In genomic region chr3:30693470-30694120, GRCh38 we compare ENCODE assay signal across 8 cellular contexts.
DNase-seq lines count a peak whose midpoint lies in the region; ATAC-seq lines count a peak whose summit lies in the region.

No MANE protein-coding gene starts in this region.

- no peak overlapping the region for H3K4me3 Mint-ChIP-seq in activated T-cell treated with anti-CD3 and anti-CD28 coated beads, Interleukin-2, amount 50 U/mL, for 72 hours

- H3K27me3 Mint-ChIP-seq in activated T-cell treated with anti-CD3 and anti-CD28 coated beads, Interleukin-2, amount 50 U/mL, for 72 hours (ENCODE audit: low read depth), result no peaks in the 10 kb centered on the region

- H3K36me3 Mint-ChIP-seq in activated T-cell treated with anti-CD3 and anti-CD28 coated beads, Interleukin-2, amount 50 U/mL, for 72 hours (ENCODE audit: insufficient read depth in 2 of 2), result peaks cover 17 to 56% of the 10 kb centered on the region in 2 donors

- no peaks in the 10 kb centered on the region for H3K9me3 Mint-ChIP-seq in activated T-cell treated with anti-CD3 and anti-CD28 coated beads, Interleukin-2, amount 50 U/mL, for 72 hours

- peak; percentile 92 for ATAC-seq in GM19455 (IDR thresholded peaks at IDR 0.05; ENCODE audit: unreplicated experiment)
- peak; percentile 95 for ATAC-seq in HG03442 (IDR thresholded peaks at IDR 0.05; ENCODE audit: unreplicated experiment)
- peak; percentile 74 to 76 for ATAC-seq in activated T-cell treated with anti-CD3 and anti-CD28 coated beads, Interleukin-2, amount 50 U/mL, for 72 hours (replicated peaks in 1 of 2)

- H3K4me1 Mint-ChIP-seq in activated T-cell treated with anti-CD3 and anti-CD28 coated beads, Interleukin-2, amount 50 U/mL, for 72 hours (ENCODE audit: low read depth), result peaks cover 60% of the 10 kb centered on the region

- DNase-seq in EL (peak; percentile 72), NCI-H82 (lab: John Stamatoyannopoulos, UW) (peak; percentile 77), foreskin melanocyte (peak; percentile 57), occipital lobe (lab: John Stamatoyannopoulos, UW) (peak; percentile 7), T1000 (lab: John Stamatoyannopoulos, UW) (no peak)
- DNase-seq in activated T-cell treated with anti-CD3 and anti-CD28 coated beads, Interleukin-2, amount 50 U/mL, for 72 hours, result peak; percentile 35 to 36

- peak overlapping the region; percentile 48 for H3K27ac Mint-ChIP-seq in activated T-cell treated with anti-CD3 and anti-CD28 coated beads, Interleukin-2, amount 50 U/mL, for 72 hours
